8 cellular contexts compared by ENCODE assay signal in the genomic region with DNA sequence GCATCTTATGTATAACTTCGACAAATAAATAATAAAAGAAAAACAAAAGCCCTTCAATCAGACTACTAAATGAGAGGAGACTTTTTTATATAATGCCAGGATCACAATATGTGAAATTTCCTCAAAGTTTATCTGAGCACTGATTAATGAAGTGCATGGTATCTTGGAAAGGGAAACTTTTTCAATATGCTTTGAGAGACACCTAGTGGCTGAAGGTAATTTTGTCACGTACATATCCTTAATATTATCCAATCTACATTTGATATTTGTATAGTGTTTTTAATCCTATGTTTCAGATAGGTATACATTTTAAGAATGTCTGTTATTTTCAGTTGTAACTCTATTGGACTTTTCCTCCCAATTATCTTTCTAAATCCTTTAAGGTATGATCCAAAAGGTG.
DNase-seq lines count a peak whose midpoint lies in the region; ATAC-seq, FAIRE-seq and TF ChIP-seq lines count a peak whose summit lies in the region.

No MANE protein-coding gene starts in this region.

- no peak overlapping the region for H3K27ac ChIP-seq in AG04450 (ENCODE audit: low read depth, low read length)

- no peak overlapping the region for H3K4me3 ChIP-seq in AG04450 (ENCODE audit: low read depth, low read length)
- H3K4me3 ChIP-seq in H7 (ENCODE audit: insufficient read depth, low read depth, low read length): no peak overlapping the region

- no peak for FAIRE-seq in H54 (lab: Jason Lieb, UNC)

- H3K27me3 ChIP-seq in AG04450 (ENCODE audit: control insufficient read depth, insufficient read depth, low read length): no peaks in the 10 kb centered on the region
- H3K27me3 ChIP-seq in H7 (ENCODE audit: control insufficient read depth, insufficient read depth, low read length): no peaks in the 10 kb centered on the region

- CTCF ChIA-PET in AG04450 (lab: Charles Lee): interaction anchor here (1.4 kb wide), 1 partner anchor 326 kb away, joined by 4 read pairs; no protein-coding TSS in a partner anchor

- no peak for TF ChIP-seq POLR2A in H54 (IDR thresholded peaks at IDR 0.05; ENCODE audit: low read depth, low read length)

- ATAC-seq in SK-N-SH treated with all-trans-retinoic acid at 6 μM for 48 hours (peak; percentile 68), HG03280 (IDR thresholded peaks at IDR 0.05; ENCODE audit: unreplicated experiment) (no peak), GM21515 (IDR thresholded peaks at IDR 0.05; ENCODE audit: unreplicated experiment) (no peak)

- peak; percentile 24 for TF ChIP-seq CTCF in AG04450 (IDR thresholded peaks at IDR 0.05; ENCODE audit: low read depth, low read length)

- no peak for DNase-seq in AG04450 (ENCODE audit: low read depth, low spot score)
- DNase-seq in H7: peak; percentile 13
- peak; percentile 47 for DNase-seq in inferior parietal cortex (ENCODE audit: extremely low spot score)
- no peak for DNase-seq in activated CD4-positive, alpha-beta T cell treated with anti-CD3 and anti-CD28 coated beads, Interleukin-2, amount 50 U/mL, for 1 hour
- no peak for DNase-seq in H54 (ENCODE audit: insufficient read length, low spot score)

- no peaks in the 10 kb centered on the region for H3K9me3 ChIP-seq in AG04450 (ENCODE audit: control insufficient read depth, insufficient read depth, low read length)

- POLR2A ChIA-PET in AG04450 (lab: Yijun Ruan, JAX): no interaction called here

- no peaks in the 10 kb centered on the region for H3K36me3 ChIP-seq in H7 (replicated peaks; ENCODE audit: control insufficient read depth, insufficient read depth, low read length)

TF ChIP-seq in SK-N-SH treated with all-trans-retinoic acid at 6 μM for 48 hours, 23 proteins besides CTCF, POLR2A, EP300 and RAD21:
- TF ChIP-seq ZFP3 (CRISPR knock-in tag; IDR thresholded peaks at IDR 0.05) (no peak), GLIS3 (CRISPR knock-in tag; IDR thresholded peaks at IDR 0.05) (no peak), PPARA (CRISPR knock-in tag; IDR thresholded peaks at IDR 0.05; ENCODE audit: borderline replicate concordance) (no peak), ARNTL (CRISPR knock-in tag; IDR thresholded peaks at IDR 0.05; ENCODE audit: borderline replicate concordance, low read depth) (no peak), ESRRG (CRISPR knock-in tag; IDR thresholded peaks at IDR 0.05) (no peak), ZC3H10 (CRISPR knock-in tag; IDR thresholded peaks at IDR 0.05) (no peak), SNAI2 (CRISPR knock-in tag; IDR thresholded peaks at IDR 0.05) (no peak), RARB (CRISPR knock-in tag; IDR thresholded peaks at IDR 0.05) (no peak)
- TF ChIP-seq, protein P1, sequence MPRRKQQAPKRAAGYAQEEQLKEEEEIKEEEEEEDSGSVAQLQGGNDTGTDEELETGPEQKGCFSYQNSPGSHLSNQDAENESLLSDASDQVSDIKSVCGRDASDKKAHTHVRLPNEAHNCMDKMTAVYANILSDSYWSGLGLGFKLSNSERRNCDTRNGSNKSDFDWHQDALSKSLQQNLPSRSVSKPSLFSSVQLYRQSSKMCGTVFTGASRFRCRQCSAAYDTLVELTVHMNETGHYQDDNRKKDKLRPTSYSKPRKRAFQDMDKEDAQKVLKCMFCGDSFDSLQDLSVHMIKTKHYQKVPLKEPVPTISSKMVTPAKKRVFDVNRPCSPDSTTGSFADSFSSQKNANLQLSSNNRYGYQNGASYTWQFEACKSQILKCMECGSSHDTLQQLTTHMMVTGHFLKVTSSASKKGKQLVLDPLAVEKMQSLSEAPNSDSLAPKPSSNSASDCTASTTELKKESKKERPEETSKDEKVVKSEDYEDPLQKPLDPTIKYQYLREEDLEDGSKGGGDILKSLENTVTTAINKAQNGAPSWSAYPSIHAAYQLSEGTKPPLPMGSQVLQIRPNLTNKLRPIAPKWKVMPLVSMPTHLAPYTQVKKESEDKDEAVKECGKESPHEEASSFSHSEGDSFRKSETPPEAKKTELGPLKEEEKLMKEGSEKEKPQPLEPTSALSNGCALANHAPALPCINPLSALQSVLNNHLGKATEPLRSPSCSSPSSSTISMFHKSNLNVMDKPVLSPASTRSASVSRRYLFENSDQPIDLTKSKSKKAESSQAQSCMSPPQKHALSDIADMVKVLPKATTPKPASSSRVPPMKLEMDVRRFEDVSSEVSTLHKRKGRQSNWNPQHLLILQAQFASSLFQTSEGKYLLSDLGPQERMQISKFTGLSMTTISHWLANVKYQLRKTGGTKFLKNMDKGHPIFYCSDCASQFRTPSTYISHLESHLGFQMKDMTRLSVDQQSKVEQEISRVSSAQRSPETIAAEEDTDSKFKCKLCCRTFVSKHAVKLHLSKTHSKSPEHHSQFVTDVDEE (CRISPR knock-in tag; IDR thresholded peaks at IDR 0.05): no peak
- TF ChIP-seq, protein P2, sequence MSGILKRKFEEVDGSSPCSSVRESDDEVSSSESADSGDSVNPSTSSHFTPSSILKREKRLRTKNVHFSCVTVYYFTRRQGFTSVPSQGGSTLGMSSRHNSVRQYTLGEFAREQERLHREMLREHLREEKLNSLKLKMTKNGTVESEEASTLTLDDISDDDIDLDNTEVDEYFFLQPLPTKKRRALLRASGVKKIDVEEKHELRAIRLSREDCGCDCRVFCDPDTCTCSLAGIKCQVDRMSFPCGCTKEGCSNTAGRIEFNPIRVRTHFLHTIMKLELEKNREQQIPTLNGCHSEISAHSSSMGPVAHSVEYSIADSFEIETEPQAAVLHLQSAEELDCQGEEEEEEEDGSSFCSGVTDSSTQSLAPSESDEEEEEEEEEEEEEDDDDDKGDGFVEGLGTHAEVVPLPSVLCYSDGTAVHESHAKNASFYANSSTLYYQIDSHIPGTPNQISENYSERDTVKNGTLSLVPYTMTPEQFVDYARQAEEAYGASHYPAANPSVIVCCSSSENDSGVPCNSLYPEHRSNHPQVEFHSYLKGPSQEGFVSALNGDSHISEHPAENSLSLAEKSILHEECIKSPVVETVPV (CRISPR knock-in tag; IDR thresholded peaks at IDR 0.05): no peak

Comparison
In these comparisons a context has a peak if more than half of its experiments do, and no peak if none do; other contexts are left out.
1. DNase-seq: peak in H7 (single experiment) and inferior parietal cortex (single experiment); none in AG04450 (single experiment), activated CD4-positive, alpha-beta T cell treated with anti-CD3 and anti-CD28 coated beads, Interleukin-2, amount 50 U/mL, for 1 hour (single experiment) and H54 (single experiment).